In genomic region chr2:160388464-160389263, GRCh38 we compare ENCODE assay signal across 8 cellular contexts.
DNase-seq lines count a peak whose midpoint lies in the region; ATAC-seq, FAIRE-seq and TF ChIP-seq lines count a peak whose summit lies in the region.

No MANE protein-coding gene starts in this region.

- H2AFZ ChIP-seq in astrocyte (ENCODE audit: low read depth, low read length): no peak overlapping the region

- peaks cover 65% of the 10 kb centered on the region for H4K20me1 ChIP-seq in astrocyte (ENCODE audit: insufficient read depth, low read length)

- H3K4me3 ChIP-seq in astrocyte (ENCODE audit: insufficient read depth, low read depth, low read length) (no peak overlapping the region), upper lobe of left lung (no peak overlapping the region)

- H3K4me1 ChIP-seq in astrocyte (ENCODE audit: insufficient read depth, low read length) (peaks cover 55% of the 10 kb centered on the region), upper lobe of left lung (peaks cover 45 to 83% (median 74%) of the 10 kb centered on the region in 4 donors)

- 39 to 42% methylated on average over 12 of the region's 12 CpGs for WGBS in upper lobe of left lung, 2 donors

- H3K27ac ChIP-seq in astrocyte (ENCODE audit: low read depth, low read length) (peak overlapping the region; percentile 78), upper lobe of left lung (peak overlapping the region; percentile 74 to 87 (median 80))

- H3K4me3 Mint-ChIP-seq in astrocyte (ENCODE audit: unreplicated experiment) (no peak overlapping the region), mesothelial cell of epicardium (no peak overlapping the region)

- peak overlapping the region; percentile 63 for H3K4me2 ChIP-seq in astrocyte (ENCODE audit: low read length)

- H3K27me3 Mint-ChIP-seq in astrocyte (ENCODE audit: low read depth, unreplicated experiment): no peaks in the 10 kb centered on the region
- no peaks in the 10 kb centered on the region for H3K27me3 Mint-ChIP-seq in mesothelial cell of epicardium (ENCODE audit: low read depth)

- H3K36me3 ChIP-seq in astrocyte (ENCODE audit: insufficient read depth, low read length): no peaks in the 10 kb centered on the region
- H3K36me3 ChIP-seq in upper lobe of left lung: no peaks in the 10 kb centered on the region

- H3K9ac ChIP-seq in astrocyte (ENCODE audit: low read length): peak overlapping the region; percentile 54

- ATAC-seq in GM18498 (IDR thresholded peaks at IDR 0.05; ENCODE audit: unreplicated experiment): peak; percentile 81
- ATAC-seq in upper lobe of left lung (ENCODE audit: low FRiP score in 2 of 2): peak; percentile 72 to 77
- ATAC-seq in GM21528 (IDR thresholded peaks at IDR 0.05; ENCODE audit: low FRiP score, unreplicated experiment): no peak

- H3K9me3 Mint-ChIP-seq in astrocyte (ENCODE audit: unreplicated experiment) (no peaks in the 10 kb centered on the region), mesothelial cell of epicardium (no peaks in the 10 kb centered on the region)

- no peak for TF ChIP-seq POLR2A in upper lobe of left lung (IDR thresholded peaks at IDR 0.05)
- TF ChIP-seq POLR2A in H54 (IDR thresholded peaks at IDR 0.05; ENCODE audit: low read depth, low read length): no peak

- no peak for TF ChIP-seq EP300 in upper lobe of left lung (IDR thresholded peaks at IDR 0.05)

- DNase-seq in NOMO-1 treated with DMSO at 0.1 percent for 48 hours (lab: John Stamatoyannopoulos, UW; ENCODE audit: unreplicated experiment): peak; percentile 79
- no peak for DNase-seq in astrocyte (ENCODE audit: low read depth)
- DNase-seq in mesothelial cell of epicardium (ENCODE audit: low spot score in 2 of 2, unreplicated experiment in 2 of 2): no peak
- DNase-seq in upper lobe of left lung: peak in 1 of 2 donors; percentile 79
- no peak for DNase-seq in H54 (ENCODE audit: insufficient read length, low spot score)
- DNase-seq in NCI-H524 (lab: John Stamatoyannopoulos, UW): no peak

- peak overlapping the region; percentile 16 for H3K27ac Mint-ChIP-seq in astrocyte (ENCODE audit: unreplicated experiment)
- peak overlapping the region; percentile 41 for H3K27ac Mint-ChIP-seq in mesothelial cell of epicardium

- H3K4me1 Mint-ChIP-seq in astrocyte (ENCODE audit: low read depth, unreplicated experiment) (peaks cover 70% of the 10 kb centered on the region), mesothelial cell of epicardium (peaks cover 33% of the 10 kb centered on the region)

- peak; percentile 49 for FAIRE-seq in astrocyte (lab: Jason Lieb, UNC)
- no peak for FAIRE-seq in H54 (lab: Jason Lieb, UNC)

- no peak for TF ChIP-seq CTCF in astrocyte (IDR thresholded peaks at IDR 0.05; ENCODE audit: insufficient read depth, low read depth, low read length)
- TF ChIP-seq CTCF in mesothelial cell of epicardium (IDR thresholded peaks at IDR 0.05; ENCODE audit: unreplicated experiment): no peak
- no peak for TF ChIP-seq CTCF in upper lobe of left lung (IDR thresholded peaks at IDR 0.05)

- H3K79me2 ChIP-seq in astrocyte (ENCODE audit: insufficient read depth, low read length): peaks cover 99% of the 10 kb centered on the region

- H3K9me3 ChIP-seq in astrocyte (ENCODE audit: insufficient read depth, low read depth, low read length) (no peaks in the 10 kb centered on the region), upper lobe of left lung (no peaks in the 10 kb centered on the region)

- H3K36me3 Mint-ChIP-seq in astrocyte (ENCODE audit: low read depth, unreplicated experiment) (peaks cover 3% of the 10 kb centered on the region), mesothelial cell of epicardium (peaks cover 2% of the 10 kb centered on the region)

- H3K27me3 ChIP-seq in astrocyte (ENCODE audit: insufficient read depth, low read length): no peaks in the 10 kb centered on the region
- H3K27me3 ChIP-seq in upper lobe of left lung: no peaks in the 10 kb centered on the region
